ENCODE assay signal across 24 cellular contexts in genomic region chr10:70341016-70341415, GRCh38. TPM values are rescaled to one million over a fixed set of nuclear protein-coding genes. Genes with fewer than 3 reads are reported as not detected.
"Had no signal": no experiment of that assay in that cellular context is flagged by ENCODE, and none has a peak within 500 bp of the region (broad histone marks: within the 10 kb centered on the region; RNA-seq: fewer than 3 reads in every experiment).

No MANE protein-coding gene starts in this region.

- DNase-seq: activated CD4-positive, alpha-beta T cell treated with anti-CD3 and anti-CD28 coated beads for 1 hour; activated CD4-positive, alpha-beta T cell treated with anti-CD3 and anti-CD28 coated beads, Interleukin-2, amount 50 U/mL, for 4 hours; activated naive CD4-positive, alpha-beta T cell treated with anti-CD3 and anti-CD28 coated beads, Interleukin-2, amount 10 ng/mL, durations not matched to agents 7 days and 5 days; activated T-cell treated with anti-CD3 and anti-CD28 coated beads, Interleukin-2, amount 50 U/mL, for 1 hour; endodermal cell; left cardiac atrium; right cardiac atrium; stimulated activated CD4-positive, alpha-beta T cell treated with anti-CD3 and anti-CD28 coated beads, Interleukin-4, amount 100 ng/mL, for 4 hours; stimulated activated CD8-positive, alpha-beta memory T cell treated with anti-CD3 and anti-CD28 coated beads, Interleukin-4, amount 100 ng/mL, for 48 hours; stimulated activated naive CD4-positive, alpha-beta T cell treated with Interleukin-2 at 50 U/mL for 16 hours; substantia nigra; trophoblast cell had no signal

- H3K36me3 ChIP-seq: prostate gland had no signal

- H3K9me3 ChIP-seq: ascending aorta, gastroesophageal sphincter, prostate gland had no signal

- H3K4me3 ChIP-seq: ascending aorta, cardiac muscle cell, dorsolateral prefrontal cortex, gastroesophageal sphincter, lung, prostate gland, skin epidermis had no signal

- ATAC-seq: gastroesophageal sphincter, left cardiac atrium, right cardiac atrium had no signal

- H3K27me3 ChIP-seq: ascending aorta, cardiac muscle cell, dorsolateral prefrontal cortex, gastroesophageal sphincter had no signal

- H3K4me1 ChIP-seq: ascending aorta, prostate gland had no signal

- H3K27ac ChIP-seq: ascending aorta, cardiac muscle cell, dorsolateral prefrontal cortex, gastroesophageal sphincter, prostate gland, skin epidermis had no signal

RNA-seq across cellular contexts. Expression of gene NPFFR1, which starts 57.2 kb away (rescaled TPM):
- total RNA-seq: activated T-helper 2 cell treated with anti-CD3 and anti-CD28 coated beads, Interferon-gamma antibody, Interleukin-2, Interleukin-4, amounts not matched to agents 10 μg/mL and 5 μg/mL and 100 μg/mL, durations not matched to agents 14 hours and 24 hours and 36 hours; ascending aorta; cardiac muscle cell; epithelial cell of proximal tubule; myocyte; neural crest cell; osteoblast had no signal
- polyA plus RNA-seq: cardiac muscle cell had no signal
